Comparison of ENCODE assay signal across 23 cellular contexts in the genomic region with DNA sequence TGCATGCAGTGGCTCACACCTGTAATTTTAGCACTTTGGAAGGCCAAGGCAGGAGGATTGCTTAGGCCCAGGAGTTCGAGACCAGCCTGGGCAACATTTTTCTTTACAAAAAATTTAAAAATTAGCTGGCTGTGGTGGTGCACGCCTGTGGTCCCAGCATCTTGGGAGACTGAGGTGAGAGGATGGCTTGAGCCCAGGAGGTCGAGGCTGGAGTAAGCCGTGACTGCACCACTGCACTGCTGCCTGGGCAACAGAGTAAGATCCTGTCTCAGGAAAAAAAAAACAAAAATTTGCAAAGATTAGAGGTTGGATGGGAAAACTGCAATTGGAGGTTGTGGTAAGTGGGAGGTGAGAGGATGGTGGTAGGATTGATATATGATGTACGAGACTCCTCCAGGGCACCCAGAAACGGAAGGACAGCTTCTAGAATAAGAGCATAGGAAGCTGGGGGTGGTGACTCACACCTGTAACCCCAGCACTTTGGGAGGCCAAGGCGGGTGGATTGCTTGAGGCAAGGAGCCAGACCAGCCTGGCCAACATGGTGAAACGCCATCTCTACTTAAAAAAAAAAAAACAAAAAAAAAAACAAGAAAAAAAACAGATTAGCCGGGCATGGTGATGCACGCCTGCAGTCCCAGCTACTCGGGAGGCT.
"Had no signal": no experiment of that assay in that cellular context is flagged by ENCODE, and none has a peak within 500 bp of the region (broad histone marks: within the 10 kb centered on the region; RNA-seq: fewer than 3 reads in every experiment).

No MANE protein-coding gene starts in this region.

- H3K36me3 Mint-ChIP-seq: activated naive CD4-positive, alpha-beta T cell treated with anti-CD3 and anti-CD28 coated beads, Interleukin-2, amount 50 U/mL, for 72 hours; brain; WTC11 had no signal

- ATAC-seq: activated CD4-positive, alpha-beta T cell treated with anti-CD3 and anti-CD28 coated beads for 36 hours; activated naive CD4-positive, alpha-beta T cell treated with anti-CD3 and anti-CD28 coated beads, Interleukin-2, amount 50 U/mL, for 72 hours; activated T-cell treated with anti-CD3 and anti-CD28 coated beads, Interleukin-2, amount 50 U/mL, for 72 hours; lower lobe of right lung; right cardiac atrium; stimulated activated naive CD8-positive, alpha-beta T cell treated with anti-CD3 and anti-CD28 coated beads, Interleukin-15, amount 100 ng/mL, for 72 hours; WTC11 had no signal

- H3K4me1 ChIP-seq: parathyroid adenoma, tibial artery had no signal

- H3K36me3 ChIP-seq: lower lobe of right lung had no signal

- H3K27me3 Mint-ChIP-seq: activated CD4-positive, alpha-beta T cell treated with anti-CD3 and anti-CD28 coated beads for 36 hours; stimulated activated naive CD8-positive, alpha-beta T cell treated with anti-CD3 and anti-CD28 coated beads, Interleukin-15, amount 100 ng/mL, for 72 hours had no signal

- H3K9me3 ChIP-seq: lower lobe of right lung, tibial artery had no signal

- H3K27ac ChIP-seq: lower lobe of right lung, parathyroid adenoma, tibial artery had no signal

- H3K4me1 Mint-ChIP-seq: brain, nephron had no signal

- H3K9me3 Mint-ChIP-seq: activated naive CD4-positive, alpha-beta T cell treated with anti-CD3 and anti-CD28 coated beads, Interleukin-2, amount 50 U/mL, for 72 hours; activated T-cell treated with anti-CD3 and anti-CD28 coated beads, Interleukin-2, amount 50 U/mL, for 72 hours; nephron; stimulated activated naive CD8-positive, alpha-beta T cell treated with anti-CD3 and anti-CD28 coated beads, Interleukin-15, amount 100 ng/mL, for 72 hours; WTC11 had no signal

- H3K4me3 ChIP-seq: lower lobe of right lung, tibial artery had no signal

- DNase-seq: activated CD4-positive, alpha-beta T cell treated with anti-CD3 and anti-CD28 coated beads for 36 hours; activated CD4-positive, alpha-beta T cell treated with anti-CD3 and anti-CD28 coated beads, Interleukin-2, amount 50 U/mL, for 4 hours; activated CD8-positive, alpha-beta memory T cell treated with anti-CD3 and anti-CD28 coated beads, Interleukin-2, amount 50 U/mL, for 48 hours; activated effector memory CD4-positive, alpha-beta T cell treated with anti-CD3 and anti-CD28 coated beads, Interleukin-2, amount 50 U/mL, for 16 hours; activated T-cell treated with anti-CD3 and anti-CD28 coated beads, Interleukin-2, amount 50 U/mL, for 72 hours; aorta; dermis blood vessel endothelial cell; effector CD8-positive, alpha-beta T cell; foreskin melanocyte; kidney; lower lobe of right lung; right cardiac atrium; stimulated activated CD4-positive, alpha-beta T cell treated with anti-CD3 and anti-CD28 coated beads, Interleukin-12 subunit alpha, Interleukin-12 subunit beta, amount 100 ng/mL, for 4 hours; stimulated activated CD4-positive, alpha-beta T cell treated with anti-CD3 and anti-CD28 coated beads, Interleukin-4, amount 100 ng/mL, for 4 hours; stimulated activated naive CD8-positive, alpha-beta T cell treated with anti-CD3 and anti-CD28 coated beads, Interleukin-15, amount 100 ng/mL, for 72 hours; T-helper 1 cell; T-helper 9 cell; tibial artery had no signal

- H3K27ac Mint-ChIP-seq: brain, nephron, WTC11 had no signal

- H3K27me3 ChIP-seq: tibial artery had no signal

- H3K4me3 Mint-ChIP-seq: activated CD4-positive, alpha-beta T cell treated with anti-CD3 and anti-CD28 coated beads for 36 hours; activated T-cell treated with anti-CD3 and anti-CD28 coated beads, Interleukin-2, amount 50 U/mL, for 72 hours; brain; nephron; stimulated activated naive CD8-positive, alpha-beta T cell treated with anti-CD3 and anti-CD28 coated beads, Interleukin-15, amount 100 ng/mL, for 72 hours; WTC11 had no signal
